ENCODE assay signal across 1 cellular context in the genomic region with DNA sequence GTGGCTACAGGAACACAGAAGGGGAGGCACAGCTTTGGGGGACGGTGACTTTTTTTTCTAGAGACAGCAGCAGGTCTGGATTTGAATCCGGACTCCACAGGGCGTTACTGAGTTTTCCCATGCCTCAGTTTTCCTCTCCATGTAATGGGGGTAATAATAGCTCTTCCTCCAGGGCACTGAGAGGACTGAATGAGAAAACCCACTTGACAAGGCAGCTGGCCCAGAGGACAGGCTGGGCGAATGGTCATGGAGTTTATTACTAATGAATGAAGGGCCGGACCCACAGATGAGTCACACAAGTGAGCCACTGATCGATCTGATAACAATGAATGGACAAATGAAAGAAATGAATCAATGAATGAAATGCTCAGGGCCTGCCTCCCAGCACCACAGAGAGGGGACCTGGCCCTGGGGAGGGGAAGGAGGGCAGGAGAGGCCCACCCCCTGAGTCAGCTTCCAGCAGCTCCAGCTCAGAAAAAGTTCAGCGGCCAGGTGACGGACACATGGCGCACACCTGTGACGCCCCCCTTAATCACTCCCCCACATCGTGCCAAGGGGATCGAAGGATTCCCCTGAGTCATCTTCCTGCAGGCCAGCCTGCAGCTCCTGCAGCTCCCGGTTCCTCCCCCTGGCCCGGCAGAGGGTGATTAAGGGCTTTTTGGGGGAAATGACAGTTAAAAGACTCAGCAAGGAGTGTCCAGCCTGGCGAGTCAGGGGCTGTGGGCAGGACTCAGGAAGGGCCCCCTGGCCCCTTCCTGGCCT.
TF ChIP-seq lines count a peak whose summit lies in the region.

No MANE protein-coding gene starts in this region.

TF ChIP-seq in HepG2, 621 proteins besides CTCF, POLR2A, EP300 and RAD21 (continued from another document and continues in another):
- TF ChIP-seq AHDC1 (CRISPR knock-in tag; IDR thresholded peaks at IDR 0.05; ENCODE audit: borderline replicate concordance), result no peak
- peak; percentile 31; the same call in 1 of the 2 replicates for TF ChIP-seq TFAP4 (IDR thresholded peaks at IDR 0.05; ENCODE audit: borderline replicate concordance, low read depth)
- TF ChIP-seq XRCC5 (optimal IDR thresholded peaks at IDR 0.05; ENCODE audit: low read length), result peak; percentile 36
- no peak for TF ChIP-seq CBX2 (IDR thresholded peaks at IDR 0.05; ENCODE audit: low read depth, low read length)
- no peak for TF ChIP-seq CBX2 (CRISPR knock-in tag; IDR thresholded peaks at IDR 0.05; ENCODE audit: low read depth)
- 0 out of 2 replicates have a peak, but pooled peaks have one; percentile 38 for TF ChIP-seq EZH2 (conservative IDR thresholded peaks at IDR 0.05; ENCODE audit: low read depth, low read length)
- 0 out of 2 replicates have a peak, but pooled peaks have one; percentile 52 for TF ChIP-seq ZNF543 (CRISPR knock-in tag; IDR thresholded peaks at IDR 0.05)
- TF ChIP-seq KDM5B (CRISPR knock-in tag; IDR thresholded peaks at IDR 0.05; ENCODE audit: borderline replicate concordance), result no peak
- TF ChIP-seq ZBTB7B (CRISPR knock-in tag; IDR thresholded peaks at IDR 0.05), result 0 out of 2 replicates have a peak, but pooled peaks have one; percentile 18
- no peak for TF ChIP-seq FIP1L1 (IDR thresholded peaks at IDR 0.05; ENCODE audit: borderline replicate concordance, insufficient read depth, low read depth, low read length)
- TF ChIP-seq, protein P1, sequence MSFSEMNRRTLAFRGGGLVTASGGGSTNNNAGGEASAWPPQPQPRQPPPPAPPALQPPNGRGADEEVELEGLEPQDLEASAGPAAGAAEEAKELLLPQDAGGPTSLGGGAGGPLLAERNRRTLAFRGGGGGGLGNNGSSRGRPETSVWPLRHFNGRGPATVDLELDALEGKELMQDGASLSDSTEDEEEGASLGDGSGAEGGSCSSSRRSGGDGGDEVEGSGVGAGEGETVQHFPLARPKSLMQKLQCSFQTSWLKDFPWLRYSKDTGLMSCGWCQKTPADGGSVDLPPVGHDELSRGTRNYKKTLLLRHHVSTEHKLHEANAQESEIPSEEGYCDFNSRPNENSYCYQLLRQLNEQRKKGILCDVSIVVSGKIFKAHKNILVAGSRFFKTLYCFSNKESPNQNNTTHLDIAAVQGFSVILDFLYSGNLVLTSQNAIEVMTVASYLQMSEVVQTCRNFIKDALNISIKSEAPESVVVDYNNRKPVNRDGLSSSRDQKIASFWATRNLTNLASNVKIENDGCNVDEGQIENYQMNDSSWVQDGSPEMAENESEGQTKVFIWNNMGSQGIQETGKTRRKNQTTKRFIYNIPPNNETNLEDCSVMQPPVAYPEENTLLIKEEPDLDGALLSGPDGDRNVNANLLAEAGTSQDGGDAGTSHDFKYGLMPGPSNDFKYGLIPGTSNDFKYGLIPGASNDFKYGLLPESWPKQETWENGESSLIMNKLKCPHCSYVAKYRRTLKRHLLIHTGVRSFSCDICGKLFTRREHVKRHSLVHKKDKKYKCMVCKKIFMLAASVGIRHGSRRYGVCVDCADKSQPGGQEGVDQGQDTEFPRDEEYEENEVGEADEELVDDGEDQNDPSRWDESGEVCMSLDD (CRISPR knock-in tag; IDR thresholded peaks at IDR 0.05; ENCODE audit: borderline replicate concordance), result peak; percentile 19; the same call in 1 of the 2 replicates
- TF ChIP-seq ZNF737 (CRISPR knock-in tag; IDR thresholded peaks at IDR 0.05; ENCODE audit: borderline replicate concordance), result 0 out of 2 replicates have a peak, but pooled peaks have one; percentile 42
- TF ChIP-seq TCF12 (IDR thresholded peaks at IDR 0.05), result no peak
- TF ChIP-seq TCF12 (CRISPR knock-in tag; IDR thresholded peaks at IDR 0.05), result 0 out of 2 replicates have a peak, but pooled peaks have one; percentile 17
- no peak for TF ChIP-seq SALL1 (CRISPR knock-in tag; IDR thresholded peaks at IDR 0.05)
- TF ChIP-seq KDM1A (CRISPR knock-in tag; IDR thresholded peaks at IDR 0.05), result peak; percentile 63; the same call in 1 of the 2 replicates
- no peak for TF ChIP-seq ZNF451 (CRISPR knock-in tag; IDR thresholded peaks at IDR 0.05)
- 0 out of 2 replicates have a peak, but pooled peaks have one; percentile 8 for TF ChIP-seq HIVEP1 (CRISPR knock-in tag; IDR thresholded peaks at IDR 0.05)
- peak; percentile 38; the same call in 1 of the 2 replicates for TF ChIP-seq JUN (CRISPR knock-in tag; IDR thresholded peaks at IDR 0.05)
- 0 out of 2 replicates have a peak, but pooled peaks have one; percentile 26 for TF ChIP-seq MAX (IDR thresholded peaks at IDR 0.05)
- TF ChIP-seq HOXA9 (CRISPR knock-in tag; IDR thresholded peaks at IDR 0.05; ENCODE audit: borderline replicate concordance), result no peak
- TF ChIP-seq NPAS2 (CRISPR knock-in tag; IDR thresholded peaks at IDR 0.05; ENCODE audit: borderline replicate concordance), result no peak
- peak; percentile 89 for TF ChIP-seq ARID3A (IDR thresholded peaks at IDR 0.05; ENCODE audit: low read depth, low read length)
- TF ChIP-seq CREB1 (IDR thresholded peaks at IDR 0.05), result peak; percentile 21; the same call in 1 of the 2 replicates
- TF ChIP-seq CREB1 (CRISPR knock-in tag; IDR thresholded peaks at IDR 0.05), result no peak; the same call in 1 of the 2 replicates
- 0 out of 2 replicates have a peak, but pooled peaks have one; percentile 3 for TF ChIP-seq SMC3 (IDR thresholded peaks at IDR 0.05; ENCODE audit: low read length)
- TF ChIP-seq ONECUT2 (CRISPR knock-in tag; IDR thresholded peaks at IDR 0.05), result no peak
- TF ChIP-seq FOSL2 (CRISPR knock-in tag; IDR thresholded peaks at IDR 0.05), result peak; percentile 90
- no peak for TF ChIP-seq ZNF567 (CRISPR knock-in tag; IDR thresholded peaks at IDR 0.05; ENCODE audit: borderline replicate concordance)
- TF ChIP-seq ZNF629 (CRISPR knock-in tag; conservative IDR thresholded peaks at IDR 0.05), result peak; percentile 91
- TF ChIP-seq IKZF4 (CRISPR knock-in tag; IDR thresholded peaks at IDR 0.05; ENCODE audit: borderline replicate concordance, low read depth, not compliant biosample characterization), result peak; percentile 36
- peak; percentile 11; the same call in 1 of the 2 replicates for TF ChIP-seq GATAD2A (CRISPR knock-in tag; IDR thresholded peaks at IDR 0.05)
- 0 out of 2 replicates have a peak, but pooled peaks have one; percentile 43 for TF ChIP-seq ARID2 (CRISPR knock-in tag; IDR thresholded peaks at IDR 0.05; ENCODE audit: borderline replicate concordance)
- TF ChIP-seq ZSCAN21 (CRISPR knock-in tag; IDR thresholded peaks at IDR 0.05; ENCODE audit: borderline replicate concordance), result 0 out of 2 replicates have a peak, but pooled peaks have one; percentile 45
- TF ChIP-seq, protein P2, sequence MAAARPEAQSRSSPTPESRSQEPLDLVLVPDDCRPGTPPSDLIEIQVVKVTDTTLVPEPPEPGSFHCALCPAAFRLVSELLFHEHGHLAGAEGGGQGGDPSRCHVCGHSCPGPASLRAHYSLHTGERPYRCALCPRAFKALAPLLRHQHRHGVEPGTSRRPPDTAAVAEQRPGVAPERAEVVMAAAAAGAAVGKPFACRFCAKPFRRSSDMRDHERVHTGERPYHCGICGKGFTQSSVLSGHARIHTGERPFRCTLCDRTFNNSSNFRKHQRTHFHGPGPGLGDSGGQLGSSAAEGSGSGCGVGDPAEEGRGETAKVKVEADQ (CRISPR knock-in tag; IDR thresholded peaks at IDR 0.05; ENCODE audit: borderline replicate concordance), result no peak
- TF ChIP-seq ZNF335 (CRISPR knock-in tag; IDR thresholded peaks at IDR 0.05), result 0 out of 2 replicates have a peak, but pooled peaks have one; percentile 31
- no peak for TF ChIP-seq ZBTB49 (CRISPR knock-in tag; IDR thresholded peaks at IDR 0.05; ENCODE audit: borderline replicate concordance)
- TF ChIP-seq MEIS1 (CRISPR knock-in tag; IDR thresholded peaks at IDR 0.05; ENCODE audit: borderline replicate concordance), result peak; percentile 38; the same call in 1 of the 2 replicates
